ENCODE assay signal across 17 cellular contexts in the genomic region with DNA sequence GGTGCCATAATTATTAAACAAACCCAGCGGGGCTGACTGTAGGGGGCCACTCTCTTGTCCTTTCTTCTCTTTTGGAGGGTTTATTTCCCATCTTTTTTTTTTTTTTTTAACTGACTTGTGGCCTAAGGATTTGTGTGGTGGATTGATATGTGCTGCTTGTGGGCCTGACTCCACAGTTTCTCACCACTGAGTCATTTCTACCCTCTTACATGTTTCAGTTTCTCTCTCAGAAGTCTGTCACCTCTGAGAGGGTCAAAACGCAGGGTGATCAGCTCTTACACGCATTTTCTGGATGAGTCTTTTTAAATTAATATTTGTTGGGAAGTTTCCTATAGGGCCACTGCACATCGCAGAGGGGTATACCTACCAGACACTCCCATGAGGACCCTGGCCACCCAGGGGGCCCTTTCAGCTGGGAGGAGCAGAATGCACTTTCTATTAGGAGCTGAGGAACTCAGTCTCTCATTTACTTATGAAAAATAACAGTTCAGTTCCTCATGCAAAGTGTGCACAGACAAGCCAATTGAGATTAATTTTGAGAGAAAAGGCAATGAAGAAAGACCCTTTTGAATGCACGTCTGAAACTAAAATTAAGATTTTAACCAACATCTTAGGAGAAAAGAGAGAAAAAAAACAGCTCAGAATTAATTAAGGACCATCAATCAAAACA.
DNase-seq lines count a peak whose midpoint lies in the region; ATAC-seq, FAIRE-seq and TF ChIP-seq lines count a peak whose summit lies in the region.
"Had no signal": no experiment of that assay in that cellular context is flagged by ENCODE, and none has a peak within 500 bp of the region (broad histone marks: within the 10 kb centered on the region; RNA-seq: fewer than 3 reads in every experiment).

No MANE protein-coding gene starts in this region.

- 6% methylated on average over 5 of the region's 5 CpGs for WGBS in GM12878 (ENCODE audit: insufficient coverage, insufficient replicate concordance, low lambda C conversion rate, missing lambda C conversion rate)
- WGBS in spleen, 5 donors = 74 to 91% (median 76%) methylated on average over 5 of the region's 5 CpGs
- WGBS in prostate gland = 90% methylated on average over 5 of the region's 5 CpGs

- H2AFZ ChIP-seq in GM12878 (ENCODE audit: control insufficient read depth, low read depth, low read length) = no peak overlapping the region; the same call in 1 of the 2 replicates

- no peak overlapping the region for H3K9ac ChIP-seq in GM12878 (ENCODE audit: control insufficient read depth, insufficient read depth, low read length)

- no TSS peak for BruUV-seq in GM12878 (replicated peaks; lab: Mats Ljungman, UMichigan)

- intact Hi-C loops in GM12878 (cut with micrococcal nuclease; ENCODE audit: unreplicated experiment) = no loop called here
- intact Hi-C loops in spleen (cut with DNase I; ENCODE audit: low total_unique reads) = no loop called here
- intact Hi-C loops in prostate gland (cut with DNase I) = no loop called here

- H3K4me3 ChIP-seq in GM12878 (no peak overlapping the region), spleen (no peak overlapping the region), prostate gland (no peak overlapping the region)

- ATAC-seq in GM18867 (IDR thresholded peaks at IDR 0.05; ENCODE audit: unreplicated experiment) (peak; percentile 100), GM21717 (IDR thresholded peaks at IDR 0.05; ENCODE audit: unreplicated experiment) (peak; percentile 100), HG03135 (IDR thresholded peaks at IDR 0.05; ENCODE audit: unreplicated experiment) (peak; percentile 71), GM12878 (peak; percentile 100)
- ATAC-seq: foreskin keratinocyte, right cardiac atrium had no signal

- POLR2A ChIA-PET in GM12878 (lab: Charles Lee) = no interaction called here

- no peaks in the 10 kb centered on the region for H3K27me3 ChIP-seq in GM12878 (replicated peaks in 1 of 2; ENCODE audit: control insufficient read depth in 2 of 2, insufficient read depth in 2 of 2, low read length in 1 of 2)
- H3K27me3 ChIP-seq in spleen (replicated peaks in 1 of 7) = no peaks in the 10 kb centered on the region
- H3K27me3 ChIP-seq in prostate gland (replicated peaks; ENCODE audit: insufficient read depth) = no peaks in the 10 kb centered on the region
- H3K27me3 ChIP-seq: foreskin keratinocyte had no signal

- TF ChIP-seq POLR2A in GM12878 (IDR thresholded peaks at IDR 0.05; ENCODE audit: low read depth, low read length) = no peak
- TF ChIP-seq POLR2A in spleen (IDR thresholded peaks at IDR 0.05) = no peak
- no peak for TF ChIP-seq POLR2A in prostate gland (IDR thresholded peaks at IDR 0.05)

- H3K36me3 ChIP-seq in GM12878 (ENCODE audit: control insufficient read depth in 2 of 2, insufficient read depth in 2 of 2, low read length in 1 of 2) = no peaks in the 10 kb centered on the region
- H3K36me3 ChIP-seq in spleen = no peaks in the 10 kb centered on the region
- H3K36me3 ChIP-seq in prostate gland = no peaks in the 10 kb centered on the region

- in situ Hi-C loops in GM12878 (cut with MboI) = no loop called here

- CTCF ChIA-PET in GM12878 (lab: Yijun Ruan, JAX) = interaction anchor here (0.9 kb wide), 1 partner anchor 24 kb away, joined by 3 read pairs; no protein-coding TSS in a partner anchor

- TF ChIP-seq EP300 in GM12878 (IDR thresholded peaks at IDR 0.05; ENCODE audit: borderline replicate concordance in 1 of 2, control insufficient read depth in 1 of 2, low read depth in 2 of 2, low read length in 2 of 2) = no peak

- peak overlapping the region; percentile 60 for H3K4me2 ChIP-seq in GM12878 (ENCODE audit: control insufficient read depth, insufficient read depth)

- no peaks in the 10 kb centered on the region for H3K4me1 ChIP-seq in GM12878 (ENCODE audit: control insufficient read depth, insufficient read depth, low read length)
- no peaks in the 10 kb centered on the region for H3K4me1 ChIP-seq in spleen
- H3K4me1 ChIP-seq in prostate gland (replicated peaks) = no peaks in the 10 kb centered on the region
- H3K4me1 ChIP-seq: foreskin keratinocyte had no signal

- TF ChIP-seq CTCF in GM12878 (IDR thresholded peaks at IDR 0.05 in 2 of 3, conservative IDR thresholded peaks at IDR 0.05 in 1 of 3; ENCODE audit: control insufficient read depth in 2 of 3, extremely low read depth in 1 of 3, insufficient read depth in 1 of 3, low read depth in 3 of 3, low read length in 3 of 3) (no peak), spleen (IDR thresholded peaks at IDR 0.05 in 8 of 11, conservative IDR thresholded peaks at IDR 0.05 in 3 of 11) (no peak), prostate gland (IDR thresholded peaks at IDR 0.05) (no peak)

- SMC1A ChIA-PET in GM12878 (lab: Charles Lee; ENCODE audit: uncharacterized antibody, unreplicated experiment) = interaction anchor here (0.8 to 1.1 kb wide), 2 partner anchors 21 to 30 kb away, joined by 3 read pairs; no protein-coding TSS in a partner anchor

- DNase-seq in GM12878 (ENCODE audit: low read depth, low spot score) (peak; percentile 12), spleen (no peak), prostate gland (ENCODE audit: low spot score) (no peak), occipital lobe (lab: John Stamatoyannopoulos, UW) (no peak)
- DNase-seq: activated B cell treated with CpG ODN at 0.5 μM for 24 hours; activated CD8-positive, alpha-beta memory T cell treated with anti-CD3 and anti-CD28 coated beads, Interleukin-2, amount 50 U/mL, for 48 hours; activated naive CD4-positive, alpha-beta T cell treated with anti-CD3 and anti-CD28 coated beads, Interleukin-2, amount 50 U/mL, for 16 hours; effector memory CD4-positive, alpha-beta T cell; foreskin keratinocyte; NCI-H446; nephron progenitor cell; right cardiac atrium; SW 1271 had no signal

- FAIRE-seq in GM12878 (lab: Jason Lieb, UNC) = no peak
- FAIRE-seq: RCC 7860 had no signal

- H3K9me3 ChIP-seq in GM12878 (replicated peaks; ENCODE audit: control insufficient read depth, insufficient read depth, low read length) (no peaks in the 10 kb centered on the region), spleen (peaks cover 0 to 22% (median 7%) of the 10 kb centered on the region in 8 donors), prostate gland (no peaks in the 10 kb centered on the region)

- H3K27ac ChIP-seq in GM12878 (ENCODE audit: control insufficient read depth, insufficient read depth) (no peak overlapping the region), spleen (no peak overlapping the region), prostate gland (no peak overlapping the region)
- H3K27ac ChIP-seq: foreskin keratinocyte had no signal

- no peaks in the 10 kb centered on the region for H4K20me1 ChIP-seq in GM12878 (ENCODE audit: control insufficient read depth, insufficient read depth)

- no peaks in the 10 kb centered on the region for H3K79me2 ChIP-seq in GM12878 (ENCODE audit: control insufficient read depth, insufficient read depth, low read length)

- TF ChIP-seq RAD21 in GM12878 (IDR thresholded peaks at IDR 0.05; ENCODE audit: insufficient read depth, low read depth, low read length) = no peak

- RAD21 ChIA-PET in GM12878 (lab: Charles Lee; ENCODE audit: unreplicated experiment) = no interaction called here

TF ChIP-seq in GM12878, 131 proteins besides CTCF, POLR2A, EP300 and RAD21 (continues in another document):
- TF ChIP-seq CBX3 (IDR thresholded peaks at IDR 0.05; ENCODE audit: borderline replicate concordance, low read depth) = no peak
- no peak for TF ChIP-seq EZH2 (IDR thresholded peaks at IDR 0.05; ENCODE audit: borderline replicate concordance, control insufficient read depth, low read depth, low read length)
- no peak for TF ChIP-seq SREBF1 (IDR thresholded peaks at IDR 0.05; ENCODE audit: low read length)
- TF ChIP-seq TCF12 (IDR thresholded peaks at IDR 0.05; ENCODE audit: low read depth, low read length) = no peak
- 0 out of 2 replicates have a peak, but pooled peaks have one; percentile 27 for TF ChIP-seq IKZF1 (conservative IDR thresholded peaks at IDR 0.05)
- TF ChIP-seq, protein P1, sequence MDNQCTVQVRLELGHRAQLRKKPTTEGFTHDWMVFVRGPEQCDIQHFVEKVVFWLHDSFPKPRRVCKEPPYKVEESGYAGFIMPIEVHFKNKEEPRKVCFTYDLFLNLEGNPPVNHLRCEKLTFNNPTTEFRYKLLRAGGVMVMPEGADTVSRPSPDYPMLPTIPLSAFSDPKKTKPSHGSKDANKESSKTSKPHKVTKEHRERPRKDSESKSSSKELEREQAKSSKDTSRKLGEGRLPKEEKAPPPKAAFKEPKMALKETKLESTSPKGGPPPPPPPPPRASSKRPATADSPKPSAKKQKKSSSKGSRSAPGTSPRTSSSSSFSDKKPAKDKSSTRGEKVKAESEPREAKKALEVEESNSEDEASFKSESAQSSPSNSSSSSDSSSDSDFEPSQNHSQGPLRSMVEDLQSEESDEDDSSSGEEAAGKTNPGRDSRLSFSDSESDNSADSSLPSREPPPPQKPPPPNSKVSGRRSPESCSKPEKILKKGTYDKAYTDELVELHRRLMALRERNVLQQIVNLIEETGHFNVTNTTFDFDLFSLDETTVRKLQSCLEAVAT (IDR thresholded peaks at IDR 0.05) = no peak
- peak; percentile 32; the same call in 1 of the 2 replicates for TF ChIP-seq RUNX3 (IDR thresholded peaks at IDR 0.05; ENCODE audit: low read length)
- TF ChIP-seq NFIC (IDR thresholded peaks at IDR 0.05; ENCODE audit: low read depth, low read length) = peak; percentile 33; the same call in 1 of the 2 replicates
- 0 out of 2 replicates have a peak, but pooled peaks have one; percentile 10 for TF ChIP-seq ZNF384 (IDR thresholded peaks at IDR 0.05; ENCODE audit: borderline replicate concordance, low read depth, low read length)
